Comparison of ENCODE assay signal across 16 cellular contexts in the genomic region with DNA sequence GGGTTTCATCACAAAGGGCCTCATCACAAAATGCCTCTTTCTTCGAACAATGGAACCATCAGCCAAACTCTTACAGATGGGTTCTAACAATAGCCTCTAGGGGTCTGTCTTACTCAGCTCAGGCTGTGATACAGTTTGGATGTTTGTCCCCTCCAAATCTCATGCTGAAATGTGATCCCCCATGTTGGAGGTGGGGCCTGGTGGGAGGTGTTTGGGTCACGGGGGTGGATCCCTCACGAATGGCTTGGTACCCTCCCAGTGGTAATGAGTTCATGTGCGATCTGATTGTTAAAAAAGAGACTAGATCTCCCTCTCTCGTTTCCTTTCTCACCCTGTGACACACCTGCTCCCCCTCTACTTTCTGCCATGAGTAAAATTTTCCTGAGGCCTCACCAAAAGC. TPM values are rescaled to one million over a fixed set of nuclear protein-coding genes. Genes with fewer than 3 reads are reported as not detected.
A peak's percentile ranks its signal among the peaks of the same experiment; 100 is the strongest.
DNase-seq lines count a peak whose midpoint lies in the region; ATAC-seq, FAIRE-seq and TF ChIP-seq lines count a peak whose summit lies in the region.
"Had no signal": no experiment of that assay in that cellular context is flagged by ENCODE, and none has a peak within 500 bp of the region (broad histone marks: within the 10 kb centered on the region; RNA-seq: fewer than 3 reads in every experiment).

No MANE protein-coding gene starts in this region.

- peak; percentile 46 to 79 for TF ChIP-seq RAD21 in K562 (CRISPR knock-in tag; conservative IDR thresholded peaks at IDR 0.05 in 1 of 2, IDR thresholded peaks at IDR 0.05 in 1 of 2)

- H3K9me3 ChIP-seq in SJCRH30 (replicated peaks) (0 out of 2 replicates have a peak, but pooled peaks cover 3% of the 10 kb centered on the region), K562 (replicated peaks; ENCODE audit: control insufficient read depth, insufficient read depth, low read depth, low read length) (no peaks in the 10 kb centered on the region)
- H3K9me3 ChIP-seq: left ventricle myocardium inferior, spleen had no signal

- H3K9ac ChIP-seq in K562 (ENCODE audit: insufficient read depth in 1 of 2, low read depth in 2 of 2, low read length in 2 of 2) = no peak overlapping the region

- H3K27ac ChIP-seq in SJCRH30 (no peak overlapping the region), K562 (ENCODE audit: extremely low read depth, low read depth, low read length) (no peak overlapping the region)
- H3K27ac ChIP-seq: dorsolateral prefrontal cortex, left ventricle myocardium inferior, spleen had no signal

- H3K4me3 ChIP-seq in SJCRH30 (no peak overlapping the region), K562 (no peak overlapping the region)
- H3K4me3 ChIP-seq: dorsolateral prefrontal cortex, left ventricle myocardium inferior, spleen had no signal

- ATAC-seq in K562 = peak; percentile 86

- H3K4me1 ChIP-seq in SJCRH30 (no peaks in the 10 kb centered on the region), K562 (replicated peaks in 1 of 2; ENCODE audit: control insufficient read depth in 2 of 2, insufficient read depth in 2 of 2, low read length in 2 of 2) (no peaks in the 10 kb centered on the region; a peak in 2 of 5 replicates)
- H3K4me1 ChIP-seq: left ventricle myocardium inferior, spleen had no signal

- DNase-seq in NCI-H748 (lab: John Stamatoyannopoulos, UW; ENCODE audit: unreplicated experiment) = peak; percentile 4
- no peak for DNase-seq in NCI-H748 treated with DMSO at 0.1 percent for 48 hours (lab: John Stamatoyannopoulos, UW)
- peak; percentile 24 to 46 for DNase-seq in SJCRH30
- DNase-seq in K562 (ENCODE audit: extremely low read depth in 1 of 4, low spot score in 3 of 4) = peak in 1 of 4 experiments; percentile 57
- DNase-seq in stimulated activated CD4-positive, alpha-beta T cell treated with anti-CD3 and anti-CD28 coated beads, Interleukin-4, amount 100 ng/mL, for 48 hours (ENCODE audit: low read depth in 2 of 2) = peak; percentile 16 to 23
- DNase-seq in urothelium cell line (ENCODE audit: low spot score) = no peak
- no peak for DNase-seq in NCI-H128 (lab: John Stamatoyannopoulos, UW; ENCODE audit: unreplicated experiment)
- DNase-seq in hypothalamus (lab: John Stamatoyannopoulos, UW) = no peak
- DNase-seq: 8988T, anterior cingulate cortex, Calu3, dorsolateral prefrontal cortex, foreskin melanocyte, left ventricle myocardium inferior, spleen had no signal

- intact Hi-C loops in K562 (cut with micrococcal nuclease) = loop anchor here (10.0 kb wide), 1 partner anchor 51 kb away; a partner anchor contains a TSS

- H3K36me3 ChIP-seq in SJCRH30 = no peaks in the 10 kb centered on the region
- H3K36me3 ChIP-seq in K562 (ENCODE audit: control insufficient read depth, insufficient read depth, low read length) = no peaks in the 10 kb centered on the region
- H3K36me3 ChIP-seq: left ventricle myocardium inferior, spleen had no signal

- TF ChIP-seq EP300 in K562 (IDR thresholded peaks at IDR 0.05; ENCODE audit: low read length) = no peak

- 17% methylated on average over 5 of the region's 5 CpGs for WGBS in K562 (ENCODE audit: insufficient coverage, low coverage, missing lambda C conversion rate)

- no peaks in the 10 kb centered on the region for H3K79me2 ChIP-seq in K562 (ENCODE audit: control insufficient read depth, insufficient read depth, low read length)

- H3K27me3 ChIP-seq in SJCRH30 (no peaks in the 10 kb centered on the region), K562 (ENCODE audit: control insufficient read depth in 2 of 2, insufficient read depth in 2 of 2, low read length in 2 of 2) (no peaks in the 10 kb centered on the region)
- H3K27me3 ChIP-seq: dorsolateral prefrontal cortex, spleen had no signal

- CTCF ChIA-PET in K562 (lab: Yijun Ruan, JAX; ENCODE audit: low intra/inter-chr PET ratio) = no interaction called here

- in situ Hi-C loops in K562 (cut with MboI) = no loop called here

- no peak overlapping the region for H3K4me2 ChIP-seq in K562 (ENCODE audit: insufficient read depth, low read length)

- peak overlapping the region; percentile 47 for H2AFZ ChIP-seq in K562 (ENCODE audit: low read depth, low read length)

- FAIRE-seq in K562 (lab: Jason Lieb, UNC) (peak; percentile 60), urothelium cell line (lab: Jason Lieb, UNC) (no peak)

- TF ChIP-seq CTCF in K562 (IDR thresholded peaks at IDR 0.05 in 2 of 3, conservative IDR thresholded peaks at IDR 0.05 in 1 of 3; ENCODE audit: insufficient read depth in 2 of 3, low read depth in 1 of 3, low read length in 3 of 3) = peak; percentile 19 to 46 (median 45)

- H4K20me1 ChIP-seq in K562 (replicated peaks; ENCODE audit: control insufficient read depth, insufficient read depth, low read length) = no peaks in the 10 kb centered on the region

- no peak for TF ChIP-seq POLR2A in K562 (conservative IDR thresholded peaks at IDR 0.05)

- POLR2A ChIA-PET in K562 (lab: Yijun Ruan, JAX) = interaction anchor here (0.7 to 1.2 kb wide), 3 partner anchors 8 to 674 kb away, joined by 3 to 5 read pairs (median 4); no protein-coding TSS in a partner anchor

- no TSS peak for BruUV-seq in K562 (replicated peaks; lab: Mats Ljungman, UMichigan)

- H3K9me1 ChIP-seq in K562 (ENCODE audit: control insufficient read depth, insufficient read depth, low read length) = no peaks in the 10 kb centered on the region

TF ChIP-seq in K562, 482 proteins besides CTCF, POLR2A, EP300 and RAD21:
- TF ChIP-seq, protein P1, sequence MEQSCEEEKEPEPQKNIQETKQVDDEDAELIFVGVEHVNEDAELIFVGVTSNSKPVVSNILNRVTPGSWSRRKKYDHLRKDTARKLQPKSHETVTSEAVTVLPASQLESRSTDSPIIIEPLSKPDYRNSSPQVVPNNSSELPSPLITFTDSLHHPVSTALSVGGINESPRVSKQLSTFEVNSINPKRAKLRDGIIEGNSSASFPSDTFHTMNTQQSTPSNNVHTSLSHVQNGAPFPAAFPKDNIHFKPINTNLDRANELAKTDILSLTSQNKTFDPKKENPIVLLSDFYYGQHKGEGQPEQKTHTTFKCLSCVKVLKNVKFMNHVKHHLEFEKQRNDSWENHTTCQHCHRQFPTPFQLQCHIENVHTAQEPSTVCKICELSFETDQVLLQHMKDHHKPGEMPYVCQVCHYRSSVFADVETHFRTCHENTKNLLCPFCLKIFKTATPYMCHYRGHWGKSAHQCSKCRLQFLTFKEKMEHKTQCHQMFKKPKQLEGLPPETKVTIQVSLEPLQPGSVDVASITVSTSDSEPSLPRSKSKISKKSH (CRISPR knock-in tag; IDR thresholded peaks at IDR 0.05) = no peak
- TF ChIP-seq PTBP1 (IDR thresholded peaks at IDR 0.05; ENCODE audit: low read depth, low read length) (no peak), ELF4 (CRISPR knock-in tag; IDR thresholded peaks at IDR 0.05) (no peak)
- TF ChIP-seq, protein P2, sequence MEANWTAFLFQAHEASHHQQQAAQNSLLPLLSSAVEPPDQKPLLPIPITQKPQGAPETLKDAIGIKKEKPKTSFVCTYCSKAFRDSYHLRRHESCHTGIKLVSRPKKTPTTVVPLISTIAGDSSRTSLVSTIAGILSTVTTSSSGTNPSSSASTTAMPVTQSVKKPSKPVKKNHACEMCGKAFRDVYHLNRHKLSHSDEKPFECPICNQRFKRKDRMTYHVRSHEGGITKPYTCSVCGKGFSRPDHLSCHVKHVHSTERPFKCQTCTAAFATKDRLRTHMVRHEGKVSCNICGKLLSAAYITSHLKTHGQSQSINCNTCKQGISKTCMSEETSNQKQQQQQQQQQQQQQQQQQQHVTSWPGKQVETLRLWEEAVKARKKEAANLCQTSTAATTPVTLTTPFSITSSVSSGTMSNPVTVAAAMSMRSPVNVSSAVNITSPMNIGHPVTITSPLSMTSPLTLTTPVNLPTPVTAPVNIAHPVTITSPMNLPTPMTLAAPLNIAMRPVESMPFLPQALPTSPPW (CRISPR knock-in tag; IDR thresholded peaks at IDR 0.05) = 0 out of 2 replicates have a peak, but pooled peaks have one; percentile 22

RNA-seq across cellular contexts. Expression of a gene that starts 47.9 kb away (rescaled TPM):
- 0.35 and 1.2 TPM in 2 replicates for total RNA-seq in SJCRH30 (2014; rRNA removed; shearing (Covaris generic))
- total RNA-seq in K562 (2011; cell fraction: chromatin; rRNA removed; ENCODE audit: low replicate concordance) = 0.42 TPM in 1 of 2 replicates, not detected in the other
- 0.17 and 0.26 TPM in 2 replicates for total RNA-seq in K562 (2011; cell fraction: nucleolus; rRNA removed)
- total RNA-seq in K562 (2011; cell fraction: nucleoplasm; rRNA removed) = 0.15 and 0.92 TPM in 2 replicates
- total RNA-seq in K562 (2014; rRNA removed) (0.08 TPM in 1 of 2 replicates, not detected in the other), K562 (2014; rRNA removed; fragmentation: Illumina TruSeq; extraction: Trizol) (0.07 and 0.29 TPM in 2 replicates), K562 (2015; rRNA removed; fragmentation: Illumina TruSeq; extraction: Trizol) (0.15 and 0.33 TPM in 2 replicates), K562 (2021) (0.13 and 0.27 TPM in 2 replicates)
- polyA plus RNA-seq in K562 (2011; rRNA removed) (0.11 and 0.12 TPM in 2 replicates), K562 (2014; fragmentation: Illumina TruSeq; extraction: Trizol) (0.09 and 0.14 TPM in 2 replicates), K562 (2014; fragmentation: Nextera tagmentation; extraction: Ambion mirVana) (under 1 TPM in 1 of 2 experiments, not detected in 1; 0.07 TPM), K562 (2014; rRNA removed) (0.35 and 0.41 TPM in 2 replicates)
- polyA plus RNA-seq in K562 (2011; cell fraction: cytosol; rRNA removed) = 0.16 TPM in 1 of 2 replicates, not detected in the other
- 0.14 and 0.36 TPM in 2 replicates for polyA plus RNA-seq in K562 (2011; cell fraction: nucleus; rRNA removed)
- 0.76 and 4.9 TPM in 2 replicates for polyA plus RNA-seq in K562 (2012)
- polyA minus RNA-seq in K562 (2011; rRNA and poly(A)+ RNA removed) = 0.11 and 0.12 TPM in 2 replicates
- not detected in 2 replicates for polyA minus RNA-seq in K562 (2011; cell fraction: cytosol; rRNA and poly(A)+ RNA removed)
- polyA minus RNA-seq in K562 (2011; cell fraction: nucleus; rRNA and poly(A)+ RNA removed) = 0.13 and 0.22 TPM in 2 replicates
- total RNA-seq: Calu3, neural crest cell had no signal

Comparison
In these comparisons a context has a peak if more than half of its experiments do, and no peak if none do; other contexts are left out.
1. DNase-seq: peak in NCI-H748 (single experiment), SJCRH30 (2 of 2) and stimulated activated CD4-positive, alpha-beta T cell treated with anti-CD3 and anti-CD28 coated beads, Interleukin-4, amount 100 ng/mL, for 48 hours (2 of 2); none in NCI-H748 treated with DMSO at 0.1 percent for 48 hours (single experiment), urothelium cell line (single experiment), NCI-H128 (single experiment) and hypothalamus (0 of 51).